In genomic region chr17:1623057-1623456, GRCh38 we compare ENCODE assay signal across 1 cellular context.
TF ChIP-seq lines count a peak whose summit lies in the region.

No MANE protein-coding gene starts in this region.

TF ChIP-seq in H1, 55 proteins besides CTCF, POLR2A, EP300 and RAD21:
- no peak for TF ChIP-seq HDAC2 (IDR thresholded peaks at IDR 0.05; ENCODE audit: borderline replicate concordance in 1 of 2, low read depth in 2 of 2, low read length in 2 of 2)
- no peak for TF ChIP-seq CTBP2 (IDR thresholded peaks at IDR 0.05; ENCODE audit: borderline replicate concordance, insufficient read depth, insufficient read length, low read length)
